ENCODE assay signal across 9 cellular contexts in the genomic region with DNA sequence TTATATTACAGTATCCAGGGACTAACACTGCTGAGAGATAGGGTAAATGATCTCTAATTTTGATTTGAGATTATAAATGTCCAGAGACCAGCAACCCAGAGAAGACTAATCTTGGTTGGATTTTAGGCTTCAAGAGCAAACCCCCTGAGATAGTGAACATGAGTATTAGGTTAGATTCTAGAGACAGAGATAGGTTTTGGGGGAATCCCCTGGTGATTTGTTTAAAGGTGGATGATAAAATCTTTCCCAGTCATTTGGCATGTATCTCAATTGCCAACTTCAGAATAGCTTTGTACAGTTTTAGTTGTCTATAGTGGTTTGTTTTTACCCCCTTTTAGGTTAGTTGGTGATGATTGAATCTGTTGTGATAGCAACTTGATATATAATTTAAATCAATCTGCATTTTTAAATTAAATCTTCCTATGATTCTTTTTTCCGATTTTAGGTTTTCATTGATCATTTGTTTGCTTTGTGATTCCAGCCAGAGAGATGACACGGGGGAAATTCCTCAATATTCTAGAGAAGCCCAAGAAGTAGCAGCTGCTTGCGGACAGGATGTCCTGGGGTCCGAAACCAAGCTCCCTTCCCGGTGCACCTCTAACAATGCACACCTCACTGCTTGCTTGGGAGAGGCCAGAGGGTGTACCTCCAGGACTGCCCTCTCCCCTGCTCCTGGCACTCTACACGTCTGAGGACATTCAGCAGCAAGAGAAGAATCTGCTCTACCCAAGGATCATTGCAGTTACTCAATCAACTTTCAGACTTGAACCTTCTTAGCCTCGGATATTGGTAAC. TPM values are rescaled to one million over a fixed set of nuclear protein-coding genes. Genes with fewer than 3 reads are reported as not detected.
"Had no signal": no experiment of that assay in that cellular context is flagged by ENCODE, and none has a peak within 500 bp of the region (broad histone marks: within the 10 kb centered on the region; RNA-seq: fewer than 3 reads in every experiment).

No MANE protein-coding gene starts in this region.

- H3K4me1 Mint-ChIP-seq: GM23338 had no signal

- H3K9me3 Mint-ChIP-seq: GM23338, HFFc6 had no signal

- FAIRE-seq: K562 had no signal

- H3K27ac Mint-ChIP-seq: GM23338, HFFc6 had no signal

- H3K4me3 ChIP-seq: GM23338, HAP-1, K562 had no signal

- H3K4me3 Mint-ChIP-seq: GM23338, HFFc6 had no signal

- ATAC-seq: GM23338, HCT116, K562 had no signal

- DNase-seq: H7, HFFc6, IMR-90 had no signal

RNA-seq across cellular contexts. Expression of gene VSX2, which starts 40.6 kb away (rescaled TPM):
- total RNA-seq: H4, H7, HFFc6, HT1080, IMR-90 had no signal
